Comparison of ENCODE assay signal across 21 cellular contexts in the genomic region with DNA sequence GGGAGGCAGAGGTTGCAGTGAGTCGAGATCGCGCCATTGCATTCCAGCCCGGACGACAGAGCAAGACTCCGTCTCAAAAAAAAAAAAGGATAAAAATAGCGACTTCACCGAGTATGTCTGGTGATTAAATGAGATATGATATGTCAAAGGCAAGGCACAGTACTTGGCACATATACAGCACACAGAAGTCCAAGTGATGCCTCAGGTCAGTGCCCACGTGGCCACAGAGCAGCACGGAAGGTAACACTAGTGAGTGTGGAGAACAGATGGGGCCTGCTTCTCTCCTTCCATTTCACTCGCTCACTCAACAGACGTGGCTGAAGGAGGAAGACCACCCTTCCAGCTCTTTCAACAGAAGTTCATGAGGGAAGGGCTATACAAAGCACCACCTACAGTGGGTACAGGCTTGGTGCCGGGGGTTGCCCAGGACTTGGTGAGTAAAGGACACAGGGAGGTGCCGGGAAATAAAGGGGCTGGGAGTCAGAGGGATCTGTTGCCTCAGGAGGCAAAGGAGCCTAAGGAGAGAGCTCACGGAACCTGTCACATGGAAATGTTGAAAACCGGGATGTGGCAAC. TPM values are rescaled to one million over a fixed set of nuclear protein-coding genes. Genes with fewer than 3 reads are reported as not detected.
DNase-seq lines count a peak whose midpoint lies in the region; ATAC-seq and TF ChIP-seq lines count a peak whose summit lies in the region.
"Had no signal": no experiment of that assay in that cellular context is flagged by ENCODE, and none has a peak within 500 bp of the region (broad histone marks: within the 10 kb centered on the region; RNA-seq: fewer than 3 reads in every experiment).

No MANE protein-coding gene starts in this region.

- H3K9me3 ChIP-seq in HEK293 (ENCODE audit: control insufficient read depth, insufficient read depth, low read depth, low read length) (no peaks in the 10 kb centered on the region), muscle layer of duodenum (ENCODE audit: control insufficient read depth in 1 of 2, low read length in 2 of 2) (no peaks in the 10 kb centered on the region), thoracic aorta (no peaks in the 10 kb centered on the region)
- H3K9me3 ChIP-seq in CD8-positive, alpha-beta memory T cell (ENCODE audit: low read length): no peaks in the 10 kb centered on the region
- H3K9me3 ChIP-seq: colonic mucosa had no signal

- DNase-seq in thoracic aorta (ENCODE audit: low spot score): no peak
- DNase-seq in activated gamma-delta T cell (lab: John Stamatoyannopoulos, UW): no peak
- DNase-seq in activated CD8-positive, alpha-beta T cell treated with anti-CD3 and anti-CD28 coated beads for 36 hours: no peak
- DNase-seq in NCI-H1048 (lab: John Stamatoyannopoulos, UW): no peak
- no peak for DNase-seq in CD8-positive, alpha-beta memory T cell
- DNase-seq: activated CD4-positive, alpha-beta memory T cell treated with anti-CD3 and anti-CD28 coated beads, Interleukin-2, amount 10 ng/mL, durations not matched to agents 7 days and 5 days; activated CD4-positive, CD25-positive, alpha-beta regulatory T cell; activated naive CD4-positive, alpha-beta T cell treated with anti-CD3 and anti-CD28 coated beads, Interleukin-2, amount 50 U/mL, for 16 hours; activated T-cell treated with anti-CD3 and anti-CD28 coated beads, Interleukin-2, amount 50 U/mL, for 1 hour; colonic mucosa; GDM1; hippocampal formation; NCI-H1105 treated with DMSO at 0.1 percent for 48 hours; NCI-H2081 treated with DMSO at 0.1 percent for 48 hours; stimulated activated naive CD4-positive, alpha-beta T cell had no signal

- H3K27ac Mint-ChIP-seq in activated CD8-positive, alpha-beta T cell treated with anti-CD3 and anti-CD28 coated beads for 36 hours: no peak overlapping the region
- H3K27ac Mint-ChIP-seq in CD8-positive, alpha-beta memory T cell: peak overlapping the region in 1 of 8 donors; percentile 85
- H3K27ac Mint-ChIP-seq: activated CD4-positive, alpha-beta memory T cell treated with anti-CD3 and anti-CD28 coated beads, Interleukin-2, amount 10 ng/mL, durations not matched to agents 7 days and 5 days; natural killer cell treated with Interleukin-12 subunit alpha and Interleukin-12 subunit beta and Interleukin-15 and Interleukin-18, amount 100 ng/mL, for 72 hours had no signal

- H3K36me3 ChIP-seq in HEK293 (ENCODE audit: control insufficient read depth in 2 of 2, insufficient read depth in 1 of 2, low read length in 2 of 2) (no peaks in the 10 kb centered on the region), muscle layer of duodenum (ENCODE audit: control insufficient read depth in 1 of 2, insufficient read depth in 2 of 2, low read length in 2 of 2) (peaks cover 28 to 31% of the 10 kb centered on the region in 2 donors), thoracic aorta (peaks cover 28% of the 10 kb centered on the region)
- H3K36me3 ChIP-seq in CD8-positive, alpha-beta memory T cell (ENCODE audit: insufficient read depth, low read length): peaks cover 6% of the 10 kb centered on the region

- peaks cover 25% of the 10 kb centered on the region for H3K36me3 Mint-ChIP-seq in activated CD8-positive, alpha-beta T cell treated with anti-CD3 and anti-CD28 coated beads for 36 hours (ENCODE audit: low read depth)
- H3K36me3 Mint-ChIP-seq in CD8-positive, alpha-beta memory T cell: peaks cover 3 to 44% (median 4%) of the 10 kb centered on the region in 3 donors
- H3K36me3 Mint-ChIP-seq: natural killer cell treated with Interleukin-12 subunit alpha and Interleukin-12 subunit beta and Interleukin-15 and Interleukin-18, amount 100 ng/mL, for 72 hours had no signal

- H3K9me3 Mint-ChIP-seq in activated CD8-positive, alpha-beta T cell treated with anti-CD3 and anti-CD28 coated beads for 36 hours: no peaks in the 10 kb centered on the region
- H3K9me3 Mint-ChIP-seq in CD8-positive, alpha-beta memory T cell: no peaks in the 10 kb centered on the region
- H3K9me3 Mint-ChIP-seq: activated CD4-positive, alpha-beta memory T cell treated with anti-CD3 and anti-CD28 coated beads, Interleukin-2, amount 10 ng/mL, durations not matched to agents 7 days and 5 days; natural killer cell treated with Interleukin-12 subunit alpha and Interleukin-12 subunit beta and Interleukin-15 and Interleukin-18, amount 100 ng/mL, for 72 hours had no signal

- POLR2A ChIA-PET in HEK293 (lab: Yijun Ruan, JAX): interaction anchor here (0.6 to 1.1 kb wide), 3 partner anchors 9 to 50 kb away, joined by 3 to 4 read pairs (median 3); a partner anchor contains a TSS
- POLR2A ChIA-PET in activated CD8-positive, alpha-beta T cell treated with anti-CD3 and anti-CD28 coated beads for 36 hours (lab: Charles Lee): interaction anchor here (1.7 kb wide), 1 partner anchor 9 kb away, joined by 8 read pairs; a partner anchor contains a TSS
- POLR2A ChIA-PET in CD8-positive, alpha-beta memory T cell (lab: Charles Lee): no interaction called here

- H3K27me3 ChIP-seq in muscle layer of duodenum (ENCODE audit: low read depth, low read length) (no peaks in the 10 kb centered on the region), thoracic aorta (replicated peaks; ENCODE audit: insufficient read depth) (no peaks in the 10 kb centered on the region)
- H3K27me3 ChIP-seq in CD8-positive, alpha-beta memory T cell (ENCODE audit: insufficient read depth, low read length, poor library complexity, severe bottlenecking): no peaks in the 10 kb centered on the region
- H3K27me3 ChIP-seq: colonic mucosa had no signal

- CTCF ChIA-PET in HEK293 (lab: Yijun Ruan, JAX): interaction anchor here (0.9 to 4.8 kb wide), 3 partner anchors 10 to 16 kb away, joined by 5 to 38 read pairs (median 21); no protein-coding TSS in a partner anchor
- CTCF ChIA-PET in activated CD8-positive, alpha-beta T cell treated with anti-CD3 and anti-CD28 coated beads for 36 hours (lab: Charles Lee): interaction anchor here (29.4 to 30.4 kb wide), 2 partner anchors 7 kb away, joined by 796 read pairs; a partner anchor contains a TSS
- CTCF ChIA-PET in CD8-positive, alpha-beta memory T cell (lab: Charles Lee): interaction anchor here (1.0 to 3.1 kb wide), 3 partner anchors 13 to 16 kb away, joined by 4 to 13 read pairs (median 12); no protein-coding TSS in a partner anchor

- no peak for ATAC-seq in thoracic aorta (ENCODE audit: insufficient number of reproducible peaks, low FRiP score, low read depth)
- no peak for ATAC-seq in activated CD8-positive, alpha-beta T cell treated with anti-CD3 and anti-CD28 coated beads for 36 hours
- ATAC-seq: natural killer cell treated with Interleukin-12 subunit alpha and Interleukin-12 subunit beta and Interleukin-15 and Interleukin-18, amount 100 ng/mL, for 72 hours had no signal

- intact Hi-C loops in activated CD8-positive, alpha-beta T cell treated with anti-CD3 and anti-CD28 coated beads for 36 hours (cut with micrococcal nuclease): no loop called here

- no peaks in the 10 kb centered on the region for H3K27me3 Mint-ChIP-seq in activated CD8-positive, alpha-beta T cell treated with anti-CD3 and anti-CD28 coated beads for 36 hours
- H3K27me3 Mint-ChIP-seq in CD8-positive, alpha-beta memory T cell: peaks cover 0 to 2% of the 10 kb centered on the region in 2 donors
- H3K27me3 Mint-ChIP-seq: activated CD4-positive, alpha-beta memory T cell treated with anti-CD3 and anti-CD28 coated beads, Interleukin-2, amount 10 ng/mL, durations not matched to agents 7 days and 5 days; natural killer cell treated with Interleukin-12 subunit alpha and Interleukin-12 subunit beta and Interleukin-15 and Interleukin-18, amount 100 ng/mL, for 72 hours had no signal

- H3K4me1 ChIP-seq in HEK293 (ENCODE audit: control insufficient read depth, insufficient read depth, low read length) (no peaks in the 10 kb centered on the region; the same call in 1 of the 2 replicates), muscle layer of duodenum (ENCODE audit: control insufficient read depth in 1 of 2, insufficient read depth in 2 of 2, low read length in 2 of 2) (peaks cover 46 to 86% of the 10 kb centered on the region in 2 donors), thoracic aorta (ENCODE audit: control insufficient read depth in 1 of 2, low read depth in 2 of 2) (peaks cover 72 to 99% of the 10 kb centered on the region in 2 donors)
- no peaks in the 10 kb centered on the region for H3K4me1 ChIP-seq in CD8-positive, alpha-beta memory T cell (ENCODE audit: insufficient read depth, low read length)
- H3K4me1 ChIP-seq: colonic mucosa had no signal

- H3K4me1 Mint-ChIP-seq in activated CD8-positive, alpha-beta T cell treated with anti-CD3 and anti-CD28 coated beads for 36 hours (ENCODE audit: low read depth): no peaks in the 10 kb centered on the region
- peaks cover 0 to 17% (median 4%) of the 10 kb centered on the region in 3 donors for H3K4me1 Mint-ChIP-seq in CD8-positive, alpha-beta memory T cell

- no peak for TF ChIP-seq CTCF in HEK293 (tag by site-specific recombination; IDR thresholded peaks at IDR 0.05)
- no peak for TF ChIP-seq CTCF in thoracic aorta (IDR thresholded peaks at IDR 0.05)
- TF ChIP-seq CTCF in activated CD8-positive, alpha-beta T cell treated with anti-CD3 and anti-CD28 coated beads for 36 hours (IDR thresholded peaks at IDR 0.05): no peak

- H3K27ac ChIP-seq in HEK293 (ENCODE audit: extremely low read depth, low read depth, low read length) (no peak overlapping the region), cingulate gyrus (ENCODE audit: low read depth, low read length) (peak overlapping the region; percentile 98), muscle layer of duodenum (ENCODE audit: low read length) (peak overlapping the region; percentile 52), thoracic aorta (peak overlapping the region; percentile 4 to 96)
- H3K27ac ChIP-seq in CD8-positive, alpha-beta memory T cell (ENCODE audit: low read depth, low read length): no peak overlapping the region
- H3K27ac ChIP-seq: colonic mucosa had no signal

- no peak overlapping the region for H3K4me3 ChIP-seq in HEK293 (ENCODE audit: low read depth, low read length)
- peak overlapping the region in 1 of 2 donors; percentile 20 for H3K4me3 ChIP-seq in muscle layer of duodenum (ENCODE audit: low read depth in 1 of 2, low read length in 2 of 2)
- H3K4me3 ChIP-seq in thoracic aorta: no peak overlapping the region
- H3K4me3 ChIP-seq in CD8-positive, alpha-beta memory T cell (ENCODE audit: low read length): no peak overlapping the region
- H3K4me3 ChIP-seq: colonic mucosa, skin epidermis had no signal

- H3K4me3 Mint-ChIP-seq in activated CD8-positive, alpha-beta T cell treated with anti-CD3 and anti-CD28 coated beads for 36 hours: no peak overlapping the region
- no peak overlapping the region for H3K4me3 Mint-ChIP-seq in CD8-positive, alpha-beta memory T cell
- H3K4me3 Mint-ChIP-seq: activated CD4-positive, alpha-beta memory T cell treated with anti-CD3 and anti-CD28 coated beads, Interleukin-2, amount 10 ng/mL, durations not matched to agents 7 days and 5 days; CD14-positive monocyte; natural killer cell treated with Interleukin-12 subunit alpha and Interleukin-12 subunit beta and Interleukin-15 and Interleukin-18, amount 100 ng/mL, for 72 hours had no signal

RNA-seq across cellular contexts. Expression of a gene that starts 8.9 kb away (rescaled TPM):
- total RNA-seq in thoracic aorta: 1,000 to 10,000 TPM; 2,051 to 3,060 TPM
- total RNA-seq in activated CD8-positive, alpha-beta T cell treated with anti-CD3 and anti-CD28 coated beads for 36 hours: 10 to 100 TPM; 55.3 to 56.2 TPM
- total RNA-seq in CD8-positive, alpha-beta memory T cell: 10 to 100 TPM; 66.9 to 67.6 TPM
- polyA plus RNA-seq in CD8-positive, alpha-beta memory T cell: 65.0 TPM

RNA-seq across cellular contexts. Expression of a gene that starts 29.0 kb away (rescaled TPM):
- total RNA-seq in thoracic aorta: 100 to 1,000 TPM in 1 of 2 donors, 10 to 100 TPM in 1; 65.7 to 134 TPM
- 1 to 10 TPM; 6.2 to 7.9 TPM for total RNA-seq in activated CD8-positive, alpha-beta T cell treated with anti-CD3 and anti-CD28 coated beads for 36 hours
- total RNA-seq in CD8-positive, alpha-beta memory T cell: 10 to 100 TPM; 18.6 to 22.7 TPM
- 1.0 TPM for polyA plus RNA-seq in CD8-positive, alpha-beta memory T cell
- polyA plus RNA-seq: CD14-positive monocyte had no signal

RNA-seq across cellular contexts. Expression of a gene that starts 40.9 kb away (rescaled TPM):
- total RNA-seq in thoracic aorta: 100 to 1,000 TPM; 126 to 255 TPM
- total RNA-seq in activated CD8-positive, alpha-beta T cell treated with anti-CD3 and anti-CD28 coated beads for 36 hours: 1 to 10 TPM; 1.6 to 2.1 TPM
- total RNA-seq in CD8-positive, alpha-beta memory T cell: under 1 TPM; 0.77 to 0.95 TPM
- 1.8 TPM for polyA plus RNA-seq in CD8-positive, alpha-beta memory T cell

Comparison
In these comparisons a context has a peak if more than half of its experiments do, and no peak if none do; other contexts are left out.
1. H3K27ac ChIP-seq: peak in cingulate gyrus (single experiment), muscle layer of duodenum (single experiment) and thoracic aorta (2 of 2); none in HEK293 (single experiment) and CD8-positive, alpha-beta memory T cell (single experiment).
2. RNA of a gene that starts 8.9 kb away (total RNA-seq): 2,051 to 3,060 TPM in thoracic aorta; 66.9 to 67.6 TPM in CD8-positive, alpha-beta memory T cell and 55.3 to 56.2 TPM in activated CD8-positive, alpha-beta T cell treated with anti-CD3 and anti-CD28 coated beads for 36 hours; every median in the first group is over 10 times any median in the second.
3. RNA of a gene that starts 40.9 kb away (total RNA-seq): 126 to 255 TPM in thoracic aorta; 1.6 to 2.1 TPM in activated CD8-positive, alpha-beta T cell treated with anti-CD3 and anti-CD28 coated beads for 36 hours and 0.77 to 0.95 TPM in CD8-positive, alpha-beta memory T cell; every median in the first group is over 10 times any median in the second.